ENCODE assay signal across 11 cellular contexts in the genomic region with DNA sequence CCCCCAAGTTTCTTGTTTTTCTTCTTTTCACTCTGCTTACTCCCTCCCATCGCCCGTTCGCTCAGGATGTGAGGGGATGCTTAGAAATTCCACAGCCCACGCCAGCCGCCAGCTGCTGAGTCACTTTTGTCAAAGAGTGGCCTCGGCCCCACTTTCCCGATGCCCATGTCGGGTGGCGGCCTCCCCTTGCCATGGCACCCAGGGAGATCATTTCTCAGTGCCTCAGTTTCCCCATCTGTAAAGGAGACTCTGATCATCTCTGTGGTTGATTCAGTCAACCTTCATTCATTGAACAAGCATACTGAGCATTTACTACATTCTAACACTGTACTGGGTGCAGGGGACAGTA. TPM values are rescaled to one million over a fixed set of nuclear protein-coding genes. Genes with fewer than 3 reads are reported as not detected.
DNase-seq lines count a peak whose midpoint lies in the region; ATAC-seq, FAIRE-seq and TF ChIP-seq lines count a peak whose summit lies in the region.
"Had no signal": no experiment of that assay in that cellular context is flagged by ENCODE, and none has a peak within 500 bp of the region (broad histone marks: within the 10 kb centered on the region; RNA-seq: fewer than 3 reads in every experiment).

No MANE protein-coding gene starts in this region.

- dilution Hi-C loops in endothelial cell of umbilical vein (cut with MboI; ENCODE audit: extremely low pct_ligation_motif_present, low sequenced_read_pairs): no loop called here

- H3K27me3 ChIP-seq in Caco-2 (replicated peaks; ENCODE audit: control insufficient read depth, insufficient read depth, low read length) (no peaks in the 10 kb centered on the region), OCI-LY3 (ENCODE audit: low read depth, low read length) (no peaks in the 10 kb centered on the region), endothelial cell of umbilical vein (ENCODE audit: control insufficient read depth in 2 of 2, insufficient read depth in 2 of 2, low read length in 2 of 2) (peaks cover 0 to 5% of the 10 kb centered on the region in 2 experiments), psoas muscle (ENCODE audit: insufficient read depth in 3 of 3, low read length in 2 of 3) (no peaks in the 10 kb centered on the region)

- H3K9me3 Mint-ChIP-seq in Caco-2 (ENCODE audit: unreplicated experiment): no peaks in the 10 kb centered on the region

- intact Hi-C loops in Caco-2 (cut with micrococcal nuclease; ENCODE audit: unreplicated experiment) (no loop called here), endothelial cell of umbilical vein (cut with micrococcal nuclease) (no loop called here), psoas muscle (cut with DNase I) (no loop called here)

- BruUV-seq in Caco-2 (replicated peaks; lab: Mats Ljungman, UMichigan) (no TSS peak), endothelial cell of umbilical vein (replicated peaks; lab: Mats Ljungman, UMichigan) (no TSS peak)

- H3K27ac ChIP-seq in OCI-LY3 (ENCODE audit: low read length) (no peak overlapping the region), endothelial cell of umbilical vein (ENCODE audit: insufficient read depth, low read depth, low read length) (no peak overlapping the region), psoas muscle (peak overlapping the region; percentile 72)

- no peaks in the 10 kb centered on the region for H3K27me3 Mint-ChIP-seq in Caco-2 (ENCODE audit: insufficient read depth, unreplicated experiment)

- H3K9me1 ChIP-seq in endothelial cell of umbilical vein (replicated peaks; ENCODE audit: control insufficient read depth, extremely low read depth, insufficient read depth, low read length): no peaks in the 10 kb centered on the region

- H2AFZ ChIP-seq in OCI-LY3 (ENCODE audit: low read depth, low read length) (peak overlapping the region; percentile 74; the same call in 1 of the 2 replicates), endothelial cell of umbilical vein (ENCODE audit: low read depth, low read length) (peak overlapping the region; percentile 81)

- H3K4me3 Mint-ChIP-seq in Caco-2 (ENCODE audit: unreplicated experiment): no peak overlapping the region

- H3K4me1 ChIP-seq in Caco-2 (0 out of 2 replicates have a peak, but pooled peaks cover 2% of the 10 kb centered on the region), OCI-LY3 (ENCODE audit: low read length) (peaks cover 11% of the 10 kb centered on the region), endothelial cell of umbilical vein (ENCODE audit: control insufficient read depth, extremely low read depth, insufficient read depth, low read length) (peaks cover 5% of the 10 kb centered on the region), psoas muscle (peaks cover 3% of the 10 kb centered on the region)

- TF ChIP-seq POLR2A in endothelial cell of umbilical vein (IDR thresholded peaks at IDR 0.05; ENCODE audit: low read depth, low read length): no peak

- no peaks in the 10 kb centered on the region for H3K36me3 Mint-ChIP-seq in Caco-2 (ENCODE audit: insufficient read depth, unreplicated experiment)

- H3K27ac Mint-ChIP-seq in Caco-2 (ENCODE audit: unreplicated experiment): peak overlapping the region; percentile 32

- CTCF ChIA-PET in Caco-2 (lab: Charles Lee): no interaction called here
- CTCF ChIA-PET in endothelial cell of umbilical vein (lab: Charles Lee): interaction anchor here (0.9 to 1.3 kb wide), 6 partner anchors 9 to 259 kb away, joined by 3 to 6 read pairs (median 4); no protein-coding TSS in a partner anchor

- FAIRE-seq in endothelial cell of umbilical vein (lab: Jason Lieb, UNC): no peak
- FAIRE-seq: keratinocyte had no signal

- H3K4me3 ChIP-seq in Caco-2 (ENCODE audit: low read depth, low read length): no peak overlapping the region
- H3K4me3 ChIP-seq in OCI-LY3 (ENCODE audit: low read length): peak overlapping the region; percentile 81
- H3K4me3 ChIP-seq in endothelial cell of umbilical vein (replicated peaks in 1 of 3; ENCODE audit: insufficient read depth in 1 of 3, low read depth in 1 of 3, low read length in 3 of 3): peak overlapping the region in 2 of 3 experiments; percentile 14 to 26
- peak overlapping the region; percentile 63 for H3K4me3 ChIP-seq in psoas muscle

- TF ChIP-seq CTCF in Caco-2 (IDR thresholded peaks at IDR 0.05; ENCODE audit: insufficient read depth in 1 of 2, low read depth in 1 of 2, low read length in 1 of 2, severe bottlenecking in 1 of 2, unreplicated experiment in 1 of 2) (no peak), OCI-LY3 (IDR thresholded peaks at IDR 0.05; ENCODE audit: low read depth, low read length) (no peak), endothelial cell of umbilical vein (IDR thresholded peaks at IDR 0.05; ENCODE audit: extremely low read depth in 1 of 2, insufficient read depth in 1 of 2, low read depth in 1 of 2, low read length in 2 of 2) (no peak), psoas muscle (IDR thresholded peaks at IDR 0.05) (no peak)

- no peak for DNase-seq in Caco-2
- no peak for DNase-seq in endothelial cell of umbilical vein (ENCODE audit: low read depth, low spot score)
- DNase-seq in psoas muscle: no peak
- no peak for DNase-seq in stimulated activated CD8-positive, alpha-beta memory T cell treated with anti-CD3 and anti-CD28 coated beads, Interleukin-4, amount 100 ng/mL, for 48 hours
- DNase-seq in SIG-M5 (lab: John Stamatoyannopoulos, UW): no peak
- no peak for DNase-seq in NCI-H2029 treated with DMSO at 0.1 percent for 48 hours (lab: John Stamatoyannopoulos, UW)
- DNase-seq: activated CD4-positive, alpha-beta T cell treated with anti-CD3 and anti-CD28 coated beads, Interleukin-2, amount 50 U/mL, for 4 hours had no signal

- H4K20me1 ChIP-seq in OCI-LY3 (ENCODE audit: insufficient read depth, low read length) (no peaks in the 10 kb centered on the region), endothelial cell of umbilical vein (replicated peaks; ENCODE audit: control insufficient read depth, extremely low read depth, insufficient read depth, low read length) (no peaks in the 10 kb centered on the region)

- H3K9me3 ChIP-seq in Caco-2 (no peaks in the 10 kb centered on the region), OCI-LY3 (ENCODE audit: insufficient read depth, low read length) (no peaks in the 10 kb centered on the region), endothelial cell of umbilical vein (replicated peaks; ENCODE audit: control insufficient read depth, insufficient read depth, low read length) (no peaks in the 10 kb centered on the region), psoas muscle (no peaks in the 10 kb centered on the region)

- POLR2A ChIA-PET in Caco-2 (lab: Charles Lee): no interaction called here
- POLR2A ChIA-PET in endothelial cell of umbilical vein (lab: Charles Lee): interaction anchor here (0.6 kb wide), 1 partner anchor 73 kb away, joined by 3 read pairs; no protein-coding TSS in a partner anchor

- H3K4me1 Mint-ChIP-seq in Caco-2 (ENCODE audit: low read depth, unreplicated experiment): peaks cover 18% of the 10 kb centered on the region

- ATAC-seq in psoas muscle (no peak), GM18868 (IDR thresholded peaks at IDR 0.05; ENCODE audit: unreplicated experiment) (no peak)

- no peaks in the 10 kb centered on the region for H3K79me2 ChIP-seq in OCI-LY3 (ENCODE audit: low read length)
- H3K79me2 ChIP-seq in endothelial cell of umbilical vein (ENCODE audit: control insufficient read depth, insufficient read depth, low read length): no peaks in the 10 kb centered on the region

- no peaks in the 10 kb centered on the region for H3K36me3 ChIP-seq in Caco-2 (ENCODE audit: control insufficient read depth, insufficient read depth, low read length)
- no peaks in the 10 kb centered on the region for H3K36me3 ChIP-seq in OCI-LY3 (replicated peaks; ENCODE audit: low read depth, low read length)
- no peaks in the 10 kb centered on the region for H3K36me3 ChIP-seq in endothelial cell of umbilical vein (ENCODE audit: control insufficient read depth in 2 of 2, extremely low read depth in 1 of 2, insufficient read depth in 2 of 2, low read length in 2 of 2)
- H3K36me3 ChIP-seq in psoas muscle (ENCODE audit: insufficient read depth in 1 of 2, low read depth in 1 of 2): no peaks in the 10 kb centered on the region

- H3K4me2 ChIP-seq in OCI-LY3 (ENCODE audit: low read length): peak overlapping the region; percentile 97
- H3K4me2 ChIP-seq in endothelial cell of umbilical vein (ENCODE audit: insufficient read depth, low read length): peak overlapping the region; percentile 37

- 7 to 11% (median 10%) methylated on average over 9 of the region's 9 CpGs for WGBS in psoas muscle, 3 donors

- H3K9ac ChIP-seq in OCI-LY3 (ENCODE audit: low read length) (peak overlapping the region; percentile 61), endothelial cell of umbilical vein (replicated peaks; ENCODE audit: extremely low read depth, insufficient read depth, low read length) (peak overlapping the region; percentile 20)

RNA-seq across cellular contexts. Expression of a gene that starts 0.4 kb away (rescaled TPM):
- 5.9 and 7.2 TPM in 2 replicates for total RNA-seq in Caco-2 (2022)
- total RNA-seq in endothelial cell of umbilical vein: 1.0 and 1.7 TPM in 2 replicates
- 1.4 and 2.9 TPM in 2 replicates for polyA plus RNA-seq in endothelial cell of umbilical vein
- 1.5 TPM in 2 replicates for polyA plus RNA-seq in endothelial cell of umbilical vein (2011; cell fraction: cytosol; rRNA removed)
- 2.3 and 3.1 TPM in 2 replicates for polyA plus RNA-seq in endothelial cell of umbilical vein (2011; cell fraction: nucleus; rRNA removed)
- polyA plus RNA-seq in endothelial cell of umbilical vein (2012): 0.29 and 0.93 TPM in 2 replicates
- 2.5 and 4.4 TPM in 2 replicates for polyA minus RNA-seq in endothelial cell of umbilical vein
- 1.7 TPM for polyA minus RNA-seq in endothelial cell of umbilical vein (2011; cell fraction: cytosol; rRNA and poly(A)+ RNA removed)
- 3.3 and 4.8 TPM in 2 replicates for polyA minus RNA-seq in endothelial cell of umbilical vein (2011; cell fraction: nucleus; rRNA and poly(A)+ RNA removed)
- 10 to 100 TPM; 34.0 to 56.0 (median 39.1) TPM for total RNA-seq in psoas muscle
- 10 to 100 TPM; 14.6 to 19.9 (median 19.2) TPM for polyA plus RNA-seq in psoas muscle

RNA-seq across cellular contexts. Expression of a gene that starts 10.6 kb away (rescaled TPM):
- 0.29 and 0.65 TPM in 2 replicates for total RNA-seq in Caco-2 (2022)
- total RNA-seq in endothelial cell of umbilical vein: not detected in 2 replicates
- polyA plus RNA-seq in endothelial cell of umbilical vein: not detected in 2 replicates
- polyA plus RNA-seq in endothelial cell of umbilical vein (2011; cell fraction: cytosol; rRNA removed): not detected in 2 replicates
- polyA plus RNA-seq in endothelial cell of umbilical vein (2011; cell fraction: nucleus; rRNA removed): not detected in 2 replicates
- not detected in 2 replicates for polyA plus RNA-seq in endothelial cell of umbilical vein (2012)
- polyA minus RNA-seq in endothelial cell of umbilical vein: not detected in 2 replicates
- polyA minus RNA-seq in endothelial cell of umbilical vein (2011; cell fraction: cytosol; rRNA and poly(A)+ RNA removed): not detected
- polyA minus RNA-seq in endothelial cell of umbilical vein (2011; cell fraction: nucleus; rRNA and poly(A)+ RNA removed): not detected in 2 replicates
- total RNA-seq in psoas muscle: not detected
- under 1 TPM in 2 of 3 donors, not detected in 1; 0.06 to 0.08 TPM for polyA plus RNA-seq in psoas muscle
- total RNA-seq: LHCN-M2 had no signal
- polyA plus RNA-seq: keratinocyte had no signal

RNA-seq across cellular contexts. Expression of a gene that starts 33.9 kb away (rescaled TPM):
- total RNA-seq in Caco-2 (2022): not detected in 2 replicates
- total RNA-seq in endothelial cell of umbilical vein: not detected in 2 replicates
- not detected in 2 replicates for polyA plus RNA-seq in endothelial cell of umbilical vein
- not detected in 2 replicates for polyA plus RNA-seq in endothelial cell of umbilical vein (2011; cell fraction: cytosol; rRNA removed)
- not detected in 2 replicates for polyA plus RNA-seq in endothelial cell of umbilical vein (2011; cell fraction: nucleus; rRNA removed)
- polyA plus RNA-seq in endothelial cell of umbilical vein (2012): not detected in 2 replicates
- not detected in 2 replicates for polyA minus RNA-seq in endothelial cell of umbilical vein
- polyA minus RNA-seq in endothelial cell of umbilical vein (2011; cell fraction: cytosol; rRNA and poly(A)+ RNA removed): not detected
- not detected in 2 replicates for polyA minus RNA-seq in endothelial cell of umbilical vein (2011; cell fraction: nucleus; rRNA and poly(A)+ RNA removed)
- not detected for total RNA-seq in psoas muscle
- not detected for polyA plus RNA-seq in psoas muscle
- total RNA-seq: LHCN-M2 had no signal
- polyA plus RNA-seq: keratinocyte had no signal
